2 cellular contexts compared by ENCODE assay signal in the genomic region with DNA sequence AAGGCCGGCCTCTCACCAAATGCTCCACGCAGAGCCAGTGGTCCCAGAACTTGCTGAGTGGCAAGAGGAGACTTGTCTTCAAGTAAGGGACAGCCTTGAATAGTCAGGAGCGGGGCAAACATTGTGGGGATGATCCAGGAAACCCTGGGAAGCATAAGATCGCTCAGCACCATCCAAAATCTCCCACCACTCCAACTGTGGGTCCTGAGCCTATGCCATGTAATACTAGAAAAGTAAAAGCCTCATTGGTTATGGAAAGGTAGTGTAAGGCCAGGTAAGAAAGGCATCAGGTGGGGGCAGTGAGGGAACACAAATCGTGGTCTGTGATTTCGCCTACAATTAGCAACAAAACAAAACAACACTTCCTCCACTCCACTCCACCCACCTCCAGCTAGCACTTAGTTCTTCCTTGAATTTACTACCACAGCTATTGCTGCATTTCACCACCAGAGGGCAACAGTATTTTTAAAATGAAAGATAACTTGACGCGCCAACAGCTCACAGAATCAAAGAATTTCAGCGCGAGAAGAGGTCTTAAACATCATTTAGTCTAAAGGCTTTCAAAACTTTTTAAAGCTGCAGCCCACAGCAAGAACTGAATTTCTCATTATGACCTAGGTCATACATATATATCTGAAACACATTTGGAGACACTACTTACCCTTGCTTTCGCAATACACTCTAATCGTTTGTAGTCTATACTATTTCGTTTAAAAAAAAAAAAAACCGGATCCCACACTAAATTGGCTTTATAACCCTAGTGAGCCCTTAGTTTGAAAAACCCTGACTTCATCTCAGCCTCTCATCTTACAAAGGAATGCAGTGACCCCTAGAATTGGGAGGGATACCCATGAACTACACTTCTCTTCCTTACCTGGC.
TF ChIP-seq lines count a peak whose summit lies in the region.

No MANE protein-coding gene starts in this region.

TF ChIP-seq in GM12891, 5 proteins besides CTCF, POLR2A, EP300 and RAD21 (continued from another document):
- TF ChIP-seq POLR2AphosphoS5 (IDR thresholded peaks at IDR 0.05; ENCODE audit: low read depth, low read length) (no peak), TAF1 (IDR thresholded peaks at IDR 0.05; ENCODE audit: low read depth, low read length) (no peak), POU2F2 (IDR thresholded peaks at IDR 0.05; ENCODE audit: low read depth, low read length) (no peak)

TF ChIP-seq in HepG2, 621 proteins besides CTCF, POLR2A, EP300 and RAD21 (continued from another document):
- TF ChIP-seq CSRNP2 (CRISPR knock-in tag; conservative IDR thresholded peaks at IDR 0.05; ENCODE audit: low read depth) = no peak
- no peak for TF ChIP-seq ZNF660 (CRISPR knock-in tag; IDR thresholded peaks at IDR 0.05; ENCODE audit: borderline replicate concordance, low read depth)
- no peak for TF ChIP-seq ZNF605 (CRISPR knock-in tag; IDR thresholded peaks at IDR 0.05)
- TF ChIP-seq ATF4 (CRISPR knock-in tag; IDR thresholded peaks at IDR 0.05) = no peak
- peak; percentile 63 for TF ChIP-seq CEBPB (IDR thresholded peaks at IDR 0.05; ENCODE audit: borderline replicate concordance, low read depth, low read length)
- peak; percentile 80 for TF ChIP-seq SMC3 (IDR thresholded peaks at IDR 0.05; ENCODE audit: low read length)
- TF ChIP-seq XRCC5 (optimal IDR thresholded peaks at IDR 0.05; ENCODE audit: low read length) = peak; percentile 28
TF ChIP-seq in HepG2: peak in this region for 5.
